ENCODE assay signal across 9 cellular contexts in the genomic region with DNA sequence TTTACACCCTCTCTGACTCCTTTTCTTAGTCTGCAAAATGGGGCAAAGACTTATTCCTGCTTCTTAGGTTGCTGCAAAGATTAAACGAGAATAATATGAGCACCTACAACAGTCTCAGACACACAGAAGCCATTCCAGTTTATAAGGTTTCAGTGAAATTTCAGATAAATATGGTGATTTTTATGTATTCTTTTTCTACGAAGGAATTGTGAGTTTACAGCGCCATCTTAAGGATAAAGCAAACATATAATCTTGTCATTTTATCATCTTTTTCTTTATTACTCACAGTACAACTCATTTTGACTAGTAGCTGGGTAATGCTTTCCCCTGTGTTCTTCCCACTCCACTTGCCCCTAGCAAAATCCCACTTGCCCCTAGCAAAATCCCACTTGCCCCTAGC. TPM values are rescaled to one million over a fixed set of nuclear protein-coding genes. Genes with fewer than 3 reads are reported as not detected.
DNase-seq lines count a peak whose midpoint lies in the region; TF ChIP-seq lines count a peak whose summit lies in the region.
"Had no signal": no experiment of that assay in that cellular context is flagged by ENCODE, and none has a peak within 500 bp of the region (broad histone marks: within the 10 kb centered on the region; RNA-seq: fewer than 3 reads in every experiment).

No MANE protein-coding gene starts in this region.

- no peaks in the 10 kb centered on the region for H3K27me3 Mint-ChIP-seq in endodermal cell (ENCODE audit: insufficient read depth)

- H2AFZ ChIP-seq in GM23248 = peak overlapping the region; percentile 41

- no peak overlapping the region for H3K4me2 ChIP-seq in GM23248 (ENCODE audit: unreplicated experiment)

- H3K9me3 ChIP-seq in GM23248 (ENCODE audit: low read depth) = no peaks in the 10 kb centered on the region
- H3K9me3 ChIP-seq in endodermal cell (ENCODE audit: control insufficient read depth, low read length) = no peaks in the 10 kb centered on the region
- H3K9me3 ChIP-seq in vagina = no peaks in the 10 kb centered on the region

- no peaks in the 10 kb centered on the region for H3F3A ChIP-seq in GM23248 (ENCODE audit: insufficient read depth)

- H3K36me3 ChIP-seq in GM23248 (ENCODE audit: low read depth) (no peaks in the 10 kb centered on the region), endodermal cell (ENCODE audit: control insufficient read depth, insufficient read depth, low read length) (no peaks in the 10 kb centered on the region), vagina (no peaks in the 10 kb centered on the region)

- no peak overlapping the region for H3K27ac Mint-ChIP-seq in endodermal cell

- H3K9ac ChIP-seq in GM23248 = no peak overlapping the region
- H3K9ac ChIP-seq in endodermal cell (ENCODE audit: extremely low read depth, low read length, poor library complexity, severe bottlenecking) = no peak overlapping the region

- intact Hi-C loops in vagina (cut with DNase I) = no loop called here

- H3K4me3 ChIP-seq in GM23248 (no peak overlapping the region), endodermal cell (ENCODE audit: low read length) (no peak overlapping the region), retinal pigment epithelial cell (ENCODE audit: low read length) (peak overlapping the region; percentile 20), vagina (no peak overlapping the region)

- H3K79me2 ChIP-seq in GM23248 (ENCODE audit: insufficient read depth) = no peaks in the 10 kb centered on the region

- no peaks in the 10 kb centered on the region for H3K4me1 Mint-ChIP-seq in endodermal cell

- peak; percentile 69 for DNase-seq in GM23248
- DNase-seq in NCI-H460 (ENCODE audit: extremely low read depth, low read depth) = peak; percentile 28
- no peak for DNase-seq in endodermal cell
- no peak for DNase-seq in retinal pigment epithelial cell (ENCODE audit: low read depth)
- no peak for DNase-seq in vagina (ENCODE audit: extremely low spot score in 2 of 2)
- no peak for DNase-seq in ureter (ENCODE audit: low spot score)
- DNase-seq in NCI-H187 (lab: John Stamatoyannopoulos, UW) = no peak
- DNase-seq in activated effector memory CD4-positive, alpha-beta T cell treated with Interleukin-2 at 50 U/mL for 16 hours = no peak
- DNase-seq: KG1 had no signal

- H4K20me1 ChIP-seq in GM23248 (ENCODE audit: insufficient read depth) = no peaks in the 10 kb centered on the region

- in situ Hi-C loops in GM23248 (cut with MboI) = loop anchor here (25.0 kb wide), 1 partner anchor 267 kb away; no protein-coding TSS in a partner anchor

- TF ChIP-seq CTCF in endodermal cell (conservative IDR thresholded peaks at IDR 0.05) = peak; percentile 69
- peak; percentile 42 for TF ChIP-seq CTCF in retinal pigment epithelial cell (conservative IDR thresholded peaks at IDR 0.05; ENCODE audit: low read depth, low read length)
- no peak for TF ChIP-seq CTCF in vagina (IDR thresholded peaks at IDR 0.05)

- no peaks in the 10 kb centered on the region for H3K9me2 ChIP-seq in GM23248 (ENCODE audit: insufficient read depth)

- WGBS in GM23248 (ENCODE audit: low coverage in 1 of 2, low lambda C conversion rate in 2 of 2, missing lambda C conversion rate in 2 of 2), 2 experiments = 22 to 35% methylated on average over 3 of the region's 3 CpGs
- 35% methylated on average over 3 of the region's 3 CpGs; no CpG with 5 or more reads in 1 of the 2 experiments for WGBS in endodermal cell (ENCODE audit: insufficient coverage in 1 of 2, insufficient read length in 1 of 2), 2 experiments

- H3K27ac ChIP-seq in GM23248 = no peak overlapping the region
- H3K27ac ChIP-seq in endodermal cell (ENCODE audit: low read depth, low read length) = no peak overlapping the region
- no peak overlapping the region for H3K27ac ChIP-seq in vagina

- no peak overlapping the region for H3K4me3 Mint-ChIP-seq in endodermal cell

- no peak for TF ChIP-seq POLR2A in vagina (IDR thresholded peaks at IDR 0.05)

- H3K36me3 Mint-ChIP-seq in endodermal cell (ENCODE audit: low read depth) = peaks cover 6% of the 10 kb centered on the region

- H3K27me3 ChIP-seq in GM23248 (replicated peaks; ENCODE audit: insufficient read depth) (no peaks in the 10 kb centered on the region), endodermal cell (ENCODE audit: control insufficient read depth, insufficient read depth, low read length, poor library complexity, severe bottlenecking) (no peaks in the 10 kb centered on the region), vagina (no peaks in the 10 kb centered on the region)

- 0 out of 2 replicates have a peak, but pooled peaks cover 4% of the 10 kb centered on the region for H3K4me1 ChIP-seq in GM23248 (ENCODE audit: insufficient read depth)
- H3K4me1 ChIP-seq in endodermal cell (ENCODE audit: control insufficient read depth, insufficient read depth, low read length) = no peaks in the 10 kb centered on the region
- no peaks in the 10 kb centered on the region for H3K4me1 ChIP-seq in vagina

- peaks cover 13% of the 10 kb centered on the region for H3K9me3 Mint-ChIP-seq in endodermal cell

RNA-seq across cellular contexts. Expression of a gene that starts 29.2 kb away (rescaled TPM):
- total RNA-seq in GM23248 (2014; rRNA removed; shearing (Covaris generic)) = 12.5 and 16.4 TPM in 2 replicates
- 14.9 and 15.1 TPM in 2 replicates for polyA plus RNA-seq in GM23248 (2016; fragmentation: Nextera tagmentation; extraction: Ambion mirVana)
- 25.7 and 33.8 TPM in 2 replicates for total RNA-seq in NCI-H460 (2014; rRNA removed; shearing (Covaris generic))
- polyA plus RNA-seq in NCI-H460 (2014; cell fraction: nucleus; rRNA removed) = 27.2 and 34.1 TPM in 2 replicates
- total RNA-seq in endodermal cell = 10 to 100 TPM; 30.0 to 42.5 TPM
- polyA plus RNA-seq in endodermal cell (2013, experiment 1 of 2) = 26.6 TPM
- 29.6 TPM for polyA plus RNA-seq in endodermal cell (2013, experiment 2 of 2)
- total RNA-seq in vagina = 29.7 TPM
- total RNA-seq in ureter = 54.4 TPM

Comparison
In these comparisons a context has a peak if more than half of its experiments do, and no peak if none do; other contexts are left out.
1. DNase-seq: peak in GM23248 (single experiment) and NCI-H460 (single experiment); none in endodermal cell (single experiment), retinal pigment epithelial cell (single experiment), vagina (0 of 2), ureter (single experiment), NCI-H187 (0 of 2) and activated effector memory CD4-positive, alpha-beta T cell treated with Interleukin-2 at 50 U/mL for 16 hours (single experiment).
2. CTCF ChIP-seq: peak in endodermal cell (single experiment) and retinal pigment epithelial cell (single experiment); none in vagina (0 of 3).